ENCODE assay signal across 8 cellular contexts in the genomic region with DNA sequence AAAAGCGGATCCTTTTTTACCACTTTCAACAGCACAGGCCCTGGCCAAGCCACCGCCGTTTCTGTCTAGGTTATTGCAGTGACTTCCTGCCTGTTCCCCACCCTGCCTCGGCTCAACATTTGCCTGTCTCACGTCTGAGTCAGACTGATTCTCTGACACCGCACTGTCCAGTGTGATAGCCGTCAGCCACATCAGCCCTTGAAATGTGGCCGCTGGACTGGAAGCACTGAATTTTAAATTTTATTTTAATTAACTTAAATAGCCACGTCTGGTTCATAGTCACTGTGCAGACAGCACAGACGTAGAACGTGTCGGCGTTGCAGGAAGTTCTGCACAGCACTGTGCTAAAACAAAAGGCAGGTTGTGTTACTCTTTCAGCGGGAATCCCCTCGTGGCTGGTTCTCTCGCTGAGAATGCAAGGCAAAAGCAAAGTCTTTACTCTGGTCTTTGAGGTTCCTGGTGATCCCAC. TPM values are rescaled to one million over a fixed set of nuclear protein-coding genes. Genes with fewer than 3 reads are reported as not detected.
A peak's percentile ranks its signal among the peaks of the same experiment; 100 is the strongest.
DNase-seq lines count a peak whose midpoint lies in the region; ATAC-seq and TF ChIP-seq lines count a peak whose summit lies in the region.

No MANE protein-coding gene starts in this region.

- no peaks in the 10 kb centered on the region for H3K9me3 Mint-ChIP-seq in activated CD8-positive, alpha-beta T cell treated with anti-CD3 and anti-CD28 coated beads for 36 hours

- WGBS in heart right ventricle, 2 donors = 61 to 70% methylated on average over 16 of the region's 16 CpGs

- peak; percentile 83 for DNase-seq in activated CD8-positive, alpha-beta T cell treated with anti-CD3 and anti-CD28 coated beads for 36 hours
- DNase-seq in heart right ventricle = no peak
- DNase-seq in stimulated activated CD8-positive, alpha-beta memory T cell treated with anti-CD3 and anti-CD28 coated beads, Interleukin-4, amount 100 ng/mL, for 4 hours (ENCODE audit: low read depth in 2 of 2, low spot score in 1 of 2) = peak; percentile 35 to 38
- no peak for DNase-seq in RKO (ENCODE audit: low spot score)
- no peak for DNase-seq in HT-29 (ENCODE audit: low spot score)
- no peak for DNase-seq in NCI-H1092 (lab: John Stamatoyannopoulos, UW)

- peak overlapping the region; percentile 96 for H3K27ac Mint-ChIP-seq in activated CD8-positive, alpha-beta T cell treated with anti-CD3 and anti-CD28 coated beads for 36 hours

- TF ChIP-seq CTCF in activated CD8-positive, alpha-beta T cell treated with anti-CD3 and anti-CD28 coated beads for 36 hours (IDR thresholded peaks at IDR 0.05) = no peak
- TF ChIP-seq CTCF in heart right ventricle (IDR thresholded peaks at IDR 0.05) = no peak

- peak; percentile 71 for ATAC-seq in HG02973 (IDR thresholded peaks at IDR 0.05; ENCODE audit: unreplicated experiment)
- ATAC-seq in activated CD8-positive, alpha-beta T cell treated with anti-CD3 and anti-CD28 coated beads for 36 hours = peak; percentile 87
- ATAC-seq in heart right ventricle = peak in 7 of 8 donors; percentile 55 to 83 (median 69)
- ATAC-seq in HG02623 (IDR thresholded peaks at IDR 0.05; ENCODE audit: unreplicated experiment) = no peak

- H3K27me3 Mint-ChIP-seq in activated CD8-positive, alpha-beta T cell treated with anti-CD3 and anti-CD28 coated beads for 36 hours = no peaks in the 10 kb centered on the region

- H3K4me3 Mint-ChIP-seq in activated CD8-positive, alpha-beta T cell treated with anti-CD3 and anti-CD28 coated beads for 36 hours = peak overlapping the region; percentile 56

- CTCF ChIA-PET in activated CD8-positive, alpha-beta T cell treated with anti-CD3 and anti-CD28 coated beads for 36 hours (lab: Charles Lee) = no interaction called here

- H3K27me3 ChIP-seq in heart right ventricle = no peaks in the 10 kb centered on the region

- peak overlapping the region in 3 of 10 donors; percentile 23 to 80 (median 46) for H3K27ac ChIP-seq in heart right ventricle

- H3K36me3 Mint-ChIP-seq in activated CD8-positive, alpha-beta T cell treated with anti-CD3 and anti-CD28 coated beads for 36 hours (ENCODE audit: low read depth) = peaks cover 40% of the 10 kb centered on the region

- no peak overlapping the region for H3K4me3 ChIP-seq in heart right ventricle

- H3K9me3 ChIP-seq in heart right ventricle = no peaks in the 10 kb centered on the region

- POLR2A ChIA-PET in activated CD8-positive, alpha-beta T cell treated with anti-CD3 and anti-CD28 coated beads for 36 hours (lab: Charles Lee) = interaction anchor here (1.0 to 1.7 kb wide), 11 partner anchors 9 to 246 kb away, joined by 3 to 6 read pairs (median 4); a partner anchor contains a TSS

- peaks cover 0 to 25% (median 0%) of the 10 kb centered on the region in 9 donors for H3K4me1 ChIP-seq in heart right ventricle

- peaks cover 0 to 100% (median 35%) of the 10 kb centered on the region in 9 donors for H3K36me3 ChIP-seq in heart right ventricle

- intact Hi-C loops in activated CD8-positive, alpha-beta T cell treated with anti-CD3 and anti-CD28 coated beads for 36 hours (cut with micrococcal nuclease) = loop anchor here (10.0 kb wide), 1 partner anchor 55 kb away; a partner anchor contains a TSS
- intact Hi-C loops in heart right ventricle (cut with DNase I) = loop anchor here in 1 of 10 donors (5.0 kb wide), 1 partner anchor 37 kb away; no protein-coding TSS in a partner anchor

- peaks cover 52% of the 10 kb centered on the region for H3K4me1 Mint-ChIP-seq in activated CD8-positive, alpha-beta T cell treated with anti-CD3 and anti-CD28 coated beads for 36 hours (ENCODE audit: low read depth)

RNA-seq across cellular contexts. Expression of a gene that starts 56.3 kb away (rescaled TPM):
- 100 to 1,000 TPM; 160 to 169 TPM for total RNA-seq in activated CD8-positive, alpha-beta T cell treated with anti-CD3 and anti-CD28 coated beads for 36 hours
- 10 to 100 TPM; 45.9 to 65.5 (median 53.9) TPM for total RNA-seq in heart right ventricle
- 100 to 1,000 TPM in 1 of 2 donors, 10 to 100 TPM in 1; 29.3 to 101 TPM for polyA plus RNA-seq in heart right ventricle
- 61.3 and 62.4 TPM in 2 replicates for total RNA-seq in HT-29 (2014; rRNA removed; shearing (Covaris generic))

Comparison
In these comparisons a context has a peak if more than half of its experiments do, and no peak if none do; other contexts are left out.
1. DNase-seq: peak in activated CD8-positive, alpha-beta T cell treated with anti-CD3 and anti-CD28 coated beads for 36 hours (single experiment) and stimulated activated CD8-positive, alpha-beta memory T cell treated with anti-CD3 and anti-CD28 coated beads, Interleukin-4, amount 100 ng/mL, for 4 hours (2 of 2); none in heart right ventricle (0 of 2), RKO (single experiment), HT-29 (single experiment) and NCI-H1092 (single experiment).